Comparison of ENCODE assay signal across 2 cellular contexts in the genomic region with DNA sequence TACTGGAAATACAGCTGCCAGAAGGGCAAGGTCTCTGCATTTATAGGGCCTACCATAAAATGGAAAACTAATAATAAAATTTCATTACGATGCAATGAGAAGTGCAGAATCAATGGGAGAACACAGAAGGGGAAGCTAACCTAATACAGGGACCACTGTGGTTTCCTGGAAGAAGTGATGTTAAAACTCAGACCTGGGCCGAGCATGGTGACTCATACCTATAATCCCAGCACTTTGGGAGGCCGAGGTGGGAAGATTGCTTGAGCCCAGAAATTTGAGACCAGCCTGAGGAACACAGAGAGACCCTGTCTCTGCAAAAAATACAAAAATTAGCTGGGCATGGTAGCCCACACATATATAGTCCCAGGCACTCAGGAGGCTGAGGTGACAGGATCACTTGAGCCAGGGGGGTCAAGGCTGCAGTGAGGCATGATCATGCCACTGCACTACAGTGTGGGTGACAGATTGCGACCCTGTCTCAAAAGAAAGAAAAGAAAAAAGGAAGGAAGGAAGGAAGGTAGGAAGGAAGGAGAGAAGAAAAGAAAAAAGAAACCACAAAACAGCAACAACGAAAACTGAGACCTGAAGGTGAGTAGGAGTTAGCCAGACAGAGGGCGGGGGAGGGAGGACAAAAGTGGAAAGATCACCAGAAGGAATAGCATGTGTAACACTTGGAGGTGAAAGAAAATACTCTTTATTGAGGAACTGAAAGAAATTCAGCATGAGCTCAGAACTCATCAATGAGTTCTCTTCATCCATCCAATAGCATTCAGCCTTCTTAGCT.
TF ChIP-seq lines count a peak whose summit lies in the region.

No MANE protein-coding gene starts in this region.

TF ChIP-seq in HepG2, 621 proteins besides CTCF, POLR2A, EP300 and RAD21:
- TF ChIP-seq HNRNPK (IDR thresholded peaks at IDR 0.05; ENCODE audit: low read depth, low read length, poor library complexity, severe bottlenecking) (peak; percentile 45), SKI (IDR thresholded peaks at IDR 0.05; ENCODE audit: partially characterized antibody) (no peak)
TF ChIP-seq in HepG2: peak in this region for 1.

TF ChIP-seq in H1, 55 proteins besides CTCF, POLR2A, EP300 and RAD21:
- TF ChIP-seq YY1 (IDR thresholded peaks at IDR 0.05; ENCODE audit: low read depth, low read length) (no peak), GTF2F1 (IDR thresholded peaks at IDR 0.05; ENCODE audit: borderline replicate concordance, low read depth, low read length) (no peak), CEBPB (IDR thresholded peaks at IDR 0.05; ENCODE audit: low read depth, low read length) (no peak), CBX8 (IDR thresholded peaks at IDR 0.05; ENCODE audit: borderline replicate concordance, low read depth, low read length) (no peak)
- TF ChIP-seq, protein P1, sequence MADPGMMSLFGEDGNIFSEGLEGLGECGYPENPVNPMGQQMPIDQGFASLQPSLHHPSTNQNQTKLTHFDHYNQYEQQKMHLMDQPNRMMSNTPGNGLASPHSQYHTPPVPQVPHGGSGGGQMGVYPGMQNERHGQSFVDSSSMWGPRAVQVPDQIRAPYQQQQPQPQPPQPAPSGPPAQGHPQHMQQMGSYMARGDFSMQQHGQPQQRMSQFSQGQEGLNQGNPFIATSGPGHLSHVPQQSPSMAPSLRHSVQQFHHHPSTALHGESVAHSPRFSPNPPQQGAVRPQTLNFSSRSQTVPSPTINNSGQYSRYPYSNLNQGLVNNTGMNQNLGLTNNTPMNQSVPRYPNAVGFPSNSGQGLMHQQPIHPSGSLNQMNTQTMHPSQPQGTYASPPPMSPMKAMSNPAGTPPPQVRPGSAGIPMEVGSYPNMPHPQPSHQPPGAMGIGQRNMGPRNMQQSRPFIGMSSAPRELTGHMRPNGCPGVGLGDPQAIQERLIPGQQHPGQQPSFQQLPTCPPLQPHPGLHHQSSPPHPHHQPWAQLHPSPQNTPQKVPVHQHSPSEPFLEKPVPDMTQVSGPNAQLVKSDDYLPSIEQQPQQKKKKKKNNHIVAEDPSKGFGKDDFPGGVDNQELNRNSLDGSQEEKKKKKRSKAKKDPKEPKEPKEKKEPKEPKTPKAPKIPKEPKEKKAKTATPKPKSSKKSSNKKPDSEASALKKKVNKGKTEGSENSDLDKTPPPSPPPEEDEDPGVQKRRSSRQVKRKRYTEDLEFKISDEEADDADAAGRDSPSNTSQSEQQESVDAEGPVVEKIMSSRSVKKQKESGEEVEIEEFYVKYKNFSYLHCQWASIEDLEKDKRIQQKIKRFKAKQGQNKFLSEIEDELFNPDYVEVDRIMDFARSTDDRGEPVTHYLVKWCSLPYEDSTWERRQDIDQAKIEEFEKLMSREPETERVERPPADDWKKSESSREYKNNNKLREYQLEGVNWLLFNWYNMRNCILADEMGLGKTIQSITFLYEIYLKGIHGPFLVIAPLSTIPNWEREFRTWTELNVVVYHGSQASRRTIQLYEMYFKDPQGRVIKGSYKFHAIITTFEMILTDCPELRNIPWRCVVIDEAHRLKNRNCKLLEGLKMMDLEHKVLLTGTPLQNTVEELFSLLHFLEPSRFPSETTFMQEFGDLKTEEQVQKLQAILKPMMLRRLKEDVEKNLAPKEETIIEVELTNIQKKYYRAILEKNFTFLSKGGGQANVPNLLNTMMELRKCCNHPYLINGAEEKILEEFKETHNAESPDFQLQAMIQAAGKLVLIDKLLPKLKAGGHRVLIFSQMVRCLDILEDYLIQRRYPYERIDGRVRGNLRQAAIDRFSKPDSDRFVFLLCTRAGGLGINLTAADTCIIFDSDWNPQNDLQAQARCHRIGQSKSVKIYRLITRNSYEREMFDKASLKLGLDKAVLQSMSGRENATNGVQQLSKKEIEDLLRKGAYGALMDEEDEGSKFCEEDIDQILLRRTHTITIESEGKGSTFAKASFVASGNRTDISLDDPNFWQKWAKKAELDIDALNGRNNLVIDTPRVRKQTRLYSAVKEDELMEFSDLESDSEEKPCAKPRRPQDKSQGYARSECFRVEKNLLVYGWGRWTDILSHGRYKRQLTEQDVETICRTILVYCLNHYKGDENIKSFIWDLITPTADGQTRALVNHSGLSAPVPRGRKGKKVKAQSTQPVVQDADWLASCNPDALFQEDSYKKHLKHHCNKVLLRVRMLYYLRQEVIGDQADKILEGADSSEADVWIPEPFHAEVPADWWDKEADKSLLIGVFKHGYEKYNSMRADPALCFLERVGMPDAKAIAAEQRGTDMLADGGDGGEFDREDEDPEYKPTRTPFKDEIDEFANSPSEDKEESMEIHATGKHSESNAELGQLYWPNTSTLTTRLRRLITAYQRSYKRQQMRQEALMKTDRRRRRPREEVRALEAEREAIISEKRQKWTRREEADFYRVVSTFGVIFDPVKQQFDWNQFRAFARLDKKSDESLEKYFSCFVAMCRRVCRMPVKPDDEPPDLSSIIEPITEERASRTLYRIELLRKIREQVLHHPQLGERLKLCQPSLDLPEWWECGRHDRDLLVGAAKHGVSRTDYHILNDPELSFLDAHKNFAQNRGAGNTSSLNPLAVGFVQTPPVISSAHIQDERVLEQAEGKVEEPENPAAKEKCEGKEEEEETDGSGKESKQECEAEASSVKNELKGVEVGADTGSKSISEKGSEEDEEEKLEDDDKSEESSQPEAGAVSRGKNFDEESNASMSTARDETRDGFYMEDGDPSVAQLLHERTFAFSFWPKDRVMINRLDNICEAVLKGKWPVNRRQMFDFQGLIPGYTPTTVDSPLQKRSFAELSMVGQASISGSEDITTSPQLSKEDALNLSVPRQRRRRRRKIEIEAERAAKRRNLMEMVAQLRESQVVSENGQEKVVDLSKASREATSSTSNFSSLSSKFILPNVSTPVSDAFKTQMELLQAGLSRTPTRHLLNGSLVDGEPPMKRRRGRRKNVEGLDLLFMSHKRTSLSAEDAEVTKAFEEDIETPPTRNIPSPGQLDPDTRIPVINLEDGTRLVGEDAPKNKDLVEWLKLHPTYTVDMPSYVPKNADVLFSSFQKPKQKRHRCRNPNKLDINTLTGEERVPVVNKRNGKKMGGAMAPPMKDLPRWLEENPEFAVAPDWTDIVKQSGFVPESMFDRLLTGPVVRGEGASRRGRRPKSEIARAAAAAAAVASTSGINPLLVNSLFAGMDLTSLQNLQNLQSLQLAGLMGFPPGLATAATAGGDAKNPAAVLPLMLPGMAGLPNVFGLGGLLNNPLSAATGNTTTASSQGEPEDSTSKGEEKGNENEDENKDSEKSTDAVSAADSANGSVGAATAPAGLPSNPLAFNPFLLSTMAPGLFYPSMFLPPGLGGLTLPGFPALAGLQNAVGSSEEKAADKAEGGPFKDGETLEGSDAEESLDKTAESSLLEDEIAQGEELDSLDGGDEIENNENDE (IDR thresholded peaks at IDR 0.05; ENCODE audit: insufficient replicate concordance, low read length), result no peak
- TF ChIP-seq, protein P2, sequence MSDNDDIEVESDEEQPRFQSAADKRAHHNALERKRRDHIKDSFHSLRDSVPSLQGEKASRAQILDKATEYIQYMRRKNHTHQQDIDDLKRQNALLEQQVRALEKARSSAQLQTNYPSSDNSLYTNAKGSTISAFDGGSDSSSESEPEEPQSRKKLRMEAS (IDR thresholded peaks at IDR 0.05), result no peak
